11 cellular contexts compared by ENCODE assay signal in the genomic region with DNA sequence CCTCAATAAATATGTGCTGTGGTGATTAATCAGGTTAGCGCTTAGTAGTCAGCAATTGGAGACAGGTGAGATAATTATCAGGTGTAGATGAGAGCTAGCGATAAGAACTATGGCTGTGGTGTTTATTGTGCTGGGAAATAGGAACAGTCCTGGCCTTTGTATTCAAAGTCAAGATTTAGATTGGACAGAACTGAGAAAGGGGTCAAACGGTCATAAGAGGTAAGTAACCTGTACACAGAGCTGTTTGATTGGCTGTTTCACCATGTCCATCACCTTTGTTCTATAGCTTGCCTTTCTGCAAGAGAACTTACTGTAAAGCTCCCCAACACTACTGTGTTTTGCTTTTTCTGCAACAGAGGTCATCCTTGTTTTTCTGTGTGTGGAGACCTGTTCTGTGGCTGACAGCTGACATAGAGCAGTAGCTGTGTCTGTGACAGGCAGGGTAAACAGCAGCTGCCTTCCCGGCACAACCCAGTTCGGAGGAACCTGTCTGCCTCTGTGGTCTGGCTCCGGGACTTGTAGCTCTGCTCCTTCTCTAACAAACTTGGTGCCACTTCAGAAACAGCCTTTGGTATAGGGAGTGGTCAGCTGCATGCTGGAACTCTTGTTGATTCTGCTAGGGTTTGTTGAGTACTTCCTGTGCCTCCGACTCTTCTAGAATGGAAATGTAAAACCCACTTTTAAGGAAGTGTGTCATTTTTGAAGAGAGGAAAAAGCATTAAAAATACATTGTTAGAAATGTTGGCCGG. TPM values are rescaled to one million over a fixed set of nuclear protein-coding genes. Genes with fewer than 3 reads are reported as not detected.
DNase-seq lines count a peak whose midpoint lies in the region; FAIRE-seq and TF ChIP-seq lines count a peak whose summit lies in the region.
"Had no signal": no experiment of that assay in that cellular context is flagged by ENCODE, and none has a peak within 500 bp of the region (broad histone marks: within the 10 kb centered on the region; RNA-seq: fewer than 3 reads in every experiment).

No MANE protein-coding gene starts in this region.

- H4K8ac ChIP-seq in H9 (replicated peaks; ENCODE audit: insufficient read length, low read depth, low read length), result no peak overlapping the region

- no peaks in the 10 kb centered on the region for H3K79me1 ChIP-seq in H9 (ENCODE audit: insufficient read depth, low read depth, low read length, poor library complexity, severe bottlenecking)

- H3K36me3 ChIP-seq in mucosa of rectum (ENCODE audit: control insufficient read depth in 2 of 2, insufficient read depth in 2 of 2, low read length in 2 of 2), result no peaks in the 10 kb centered on the region

- H2BK5ac ChIP-seq in H9 (ENCODE audit: insufficient read length, low read length), result no peak overlapping the region

- H3K23me2 ChIP-seq in H9 (ENCODE audit: insufficient read length, low read depth, low read length, poor library complexity, severe bottlenecking), result no peaks in the 10 kb centered on the region

- H2BK20ac ChIP-seq in H9 (ENCODE audit: low read depth, low read length, poor library complexity, severe bottlenecking), result no peak overlapping the region

- H2BK12ac ChIP-seq in H9 (ENCODE audit: insufficient read length, low read depth, low read length), result no peak overlapping the region

- TF ChIP-seq CTCF in H9 (conservative IDR thresholded peaks at IDR 0.05), result no peak

- H2AFZ ChIP-seq in H9 (ENCODE audit: low read length), result no peak overlapping the region

- H3K4me2 ChIP-seq in H9 (ENCODE audit: insufficient read depth, insufficient read length, low read length), result no peak overlapping the region

- H3K27me3 ChIP-seq in mucosa of rectum (ENCODE audit: control insufficient read depth in 2 of 2, insufficient read depth in 2 of 2, low read length in 2 of 2), result no peaks in the 10 kb centered on the region
- H3K27me3 ChIP-seq in H9 (ENCODE audit: insufficient read depth, low read length), result no peaks in the 10 kb centered on the region

- no peak for FAIRE-seq in HTR-8/SVneo (lab: Jason Lieb, UNC)

- no peaks in the 10 kb centered on the region for H3K79me2 ChIP-seq in H9 (ENCODE audit: insufficient read depth, low read length)

- WGBS in H9 (ENCODE audit: extremely low coverage, insufficient read length, low lambda C conversion rate), result no CpG with 5 or more reads among the region's 8 CpGs

- H3K4me1 Mint-ChIP-seq in activated naive CD4-positive, alpha-beta T cell treated with anti-CD3 and anti-CD28 coated beads, Interleukin-2, amount 50 U/mL, for 24 hours, result peaks cover 63% of the 10 kb centered on the region
- H3K4me1 Mint-ChIP-seq in H9, result peaks cover 2 to 8% of the 10 kb centered on the region in 2 experiments; a peak in 3 of 4 replicates

- no peaks in the 10 kb centered on the region for H4K20me1 ChIP-seq in H9 (ENCODE audit: control insufficient read depth, insufficient read depth, insufficient read length)

- H3K27me3 Mint-ChIP-seq in activated naive CD4-positive, alpha-beta T cell treated with anti-CD3 and anti-CD28 coated beads, Interleukin-2, amount 50 U/mL, for 24 hours, result no peaks in the 10 kb centered on the region
- H3K27me3 Mint-ChIP-seq in H9 (ENCODE audit: low read depth), result no peaks in the 10 kb centered on the region
- H3K27me3 Mint-ChIP-seq: central memory CD8-positive, alpha-beta T cell had no signal

- peak overlapping the region; percentile 91 for H3K27ac Mint-ChIP-seq in activated naive CD4-positive, alpha-beta T cell treated with anti-CD3 and anti-CD28 coated beads, Interleukin-2, amount 50 U/mL, for 24 hours
- peak overlapping the region in 1 of 3 experiments; percentile 40; a peak in 2 of 7 replicates for H3K27ac Mint-ChIP-seq in H9

- no peak overlapping the region for H2BK120ac ChIP-seq in H9 (ENCODE audit: low read depth, low read length, poor library complexity, severe bottlenecking)

- DNase-seq in stimulated activated CD4-positive, alpha-beta T cell treated with anti-CD3 and anti-CD28 coated beads, Interleukin-15, amount 100 ng/mL, for 24 hours, result peak; percentile 36
- no peak for DNase-seq in stimulated activated CD4-positive, alpha-beta T cell treated with anti-CD3 and anti-CD28 coated beads, Interleukin-12 subunit alpha, Interleukin-12 subunit beta, amount 100 ng/mL, for 4 hours
- DNase-seq in ureter (ENCODE audit: low spot score) (peak; percentile 60), HTR-8/SVneo (ENCODE audit: insufficient read length, low spot score) (no peak), H9 (no peak), epidermal melanocyte (ENCODE audit: insufficient read length, low spot score) (no peak)
- DNase-seq: hypothalamus, T1000 had no signal

- no peak overlapping the region for H3K56ac ChIP-seq in H9 (ENCODE audit: insufficient read length, low read depth, low read length)

- no peak overlapping the region for H2AK5ac ChIP-seq in H9 (ENCODE audit: insufficient read length, low read length)

- H3K9ac ChIP-seq in mucosa of rectum (ENCODE audit: low read depth in 1 of 2, low read length in 2 of 2), result peak overlapping the region in 1 of 2 donors; percentile 39
- H3K9ac ChIP-seq in H9 (ENCODE audit: extremely low read depth, insufficient read length, low read length), result no peak overlapping the region

- H3K18ac ChIP-seq in H9 (ENCODE audit: insufficient read length, low read depth, low read length), result no peak overlapping the region

- no peak overlapping the region for H2BK15ac ChIP-seq in H9 (ENCODE audit: low read depth, low read length)

- no peak overlapping the region for H3K14ac ChIP-seq in H9 (ENCODE audit: insufficient read depth, low read length)

- H3K27ac ChIP-seq in mucosa of rectum (ENCODE audit: low read depth in 2 of 2, low read length in 2 of 2) (peak overlapping the region; percentile 76 to 81), H9 (ENCODE audit: insufficient read length, low read depth, low read length) (no peak overlapping the region)

- no peaks in the 10 kb centered on the region for H3K9me3 Mint-ChIP-seq in activated naive CD4-positive, alpha-beta T cell treated with anti-CD3 and anti-CD28 coated beads, Interleukin-2, amount 50 U/mL, for 24 hours
- H3K9me3 Mint-ChIP-seq in H9, result no peaks in the 10 kb centered on the region
- H3K9me3 Mint-ChIP-seq: central memory CD8-positive, alpha-beta T cell had no signal

- H3K4me3 Mint-ChIP-seq in activated naive CD4-positive, alpha-beta T cell treated with anti-CD3 and anti-CD28 coated beads, Interleukin-2, amount 50 U/mL, for 24 hours, result peak overlapping the region; percentile 76
- no peak overlapping the region for H3K4me3 Mint-ChIP-seq in H9
- H3K4me3 Mint-ChIP-seq: central memory CD8-positive, alpha-beta T cell had no signal

- H3K9me3 ChIP-seq in mucosa of rectum (ENCODE audit: control insufficient read depth in 2 of 2, low read length in 2 of 2), result no peaks in the 10 kb centered on the region
- no peaks in the 10 kb centered on the region for H3K9me3 ChIP-seq in H9 (ENCODE audit: control insufficient read depth, low read depth, low read length)

- H3K4me3 ChIP-seq in mucosa of rectum (ENCODE audit: low read length in 2 of 2), result peak overlapping the region; percentile 26 to 51

- no peaks in the 10 kb centered on the region for H3K36me3 Mint-ChIP-seq in activated naive CD4-positive, alpha-beta T cell treated with anti-CD3 and anti-CD28 coated beads, Interleukin-2, amount 50 U/mL, for 24 hours
- peaks cover 0 to 15% (median 9%) of the 10 kb centered on the region in 3 experiments; a peak in 5 of 7 replicates for H3K36me3 Mint-ChIP-seq in H9 (ENCODE audit: insufficient read depth in 1 of 3, low read depth in 3 of 3)

- no peak overlapping the region for H3K23ac ChIP-seq in H9 (ENCODE audit: insufficient read length, low read depth, low read length)

- no peak overlapping the region for H3K4ac ChIP-seq in H9 (ENCODE audit: low read depth, low read length)

- H3K4me1 ChIP-seq in mucosa of rectum (ENCODE audit: control insufficient read depth in 2 of 2, insufficient read depth in 2 of 2, low read length in 2 of 2) (peaks cover 4 to 8% of the 10 kb centered on the region in 2 donors), H9 (ENCODE audit: insufficient read depth, low read length) (peaks cover under 1% of the 10 kb centered on the region; the same call in 1 of the 2 replicates)

- H3T11ph ChIP-seq in H9 (ENCODE audit: low read length), result no peak overlapping the region

- no peak overlapping the region for H4K5ac ChIP-seq in H9 (ENCODE audit: insufficient read length, low read depth, low read length)

- H4K91ac ChIP-seq in H9 (ENCODE audit: insufficient read length, low read depth, low read length), result no peak overlapping the region

RNA-seq across cellular contexts. Expression of a gene that starts 21.1 kb away (rescaled TPM):
- total RNA-seq in ureter, result 326 TPM
- total RNA-seq in H9 (2021), result 178 and 197 TPM in 2 replicates

RNA-seq across cellular contexts. Expression of a gene that starts 29.9 kb away (rescaled TPM):
- total RNA-seq in ureter (not detected), H9 (2021) (not detected in 2 replicates)

RNA-seq across cellular contexts. Expression of a gene that starts 54.6 kb away (rescaled TPM):
- total RNA-seq in ureter (not detected), H9 (2021) (not detected in 2 replicates)

Comparison
In these comparisons a context has a peak if more than half of its experiments do, and no peak if none do; other contexts are left out.
1. DNase-seq: peak in stimulated activated CD4-positive, alpha-beta T cell treated with anti-CD3 and anti-CD28 coated beads, Interleukin-15, amount 100 ng/mL, for 24 hours (single experiment) and ureter (single experiment); none in stimulated activated CD4-positive, alpha-beta T cell treated with anti-CD3 and anti-CD28 coated beads, Interleukin-12 subunit alpha, Interleukin-12 subunit beta, amount 100 ng/mL, for 4 hours (single experiment), HTR-8/SVneo (single experiment), H9 (single experiment) and epidermal melanocyte (single experiment).